21 cellular contexts compared by ENCODE assay signal in the genomic region with DNA sequence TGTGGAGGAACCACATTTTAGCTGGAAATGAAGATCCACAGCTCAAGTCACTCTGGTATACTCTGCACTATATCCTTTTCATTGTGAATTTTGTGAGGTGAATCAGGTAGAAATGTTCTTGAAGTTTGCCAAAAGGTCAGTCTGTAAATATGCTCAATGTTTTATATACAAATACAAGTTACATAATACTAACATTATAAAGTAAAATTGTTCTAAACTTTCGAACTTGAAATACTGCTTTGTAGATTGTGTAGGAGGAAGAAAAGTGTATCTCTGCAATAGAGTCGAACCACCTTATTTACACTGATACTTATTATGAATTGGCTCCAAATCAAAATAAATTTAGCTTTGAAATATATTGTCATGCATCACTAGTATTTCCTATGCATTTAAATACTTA. TPM values are rescaled to one million over a fixed set of nuclear protein-coding genes. Genes with fewer than 3 reads are reported as not detected.
"Had no signal": no experiment of that assay in that cellular context is flagged by ENCODE, and none has a peak within 500 bp of the region (broad histone marks: within the 10 kb centered on the region; RNA-seq: fewer than 3 reads in every experiment).

No MANE protein-coding gene starts in this region.

- ATAC-seq: Right ventricle myocardium inferior had no signal

- H3K9me3 ChIP-seq: Peyer's patch, SJCRH30 had no signal

- H2AFZ ChIP-seq: PC-9 had no signal

- H3K4me3 ChIP-seq: PC-9, Peyer's patch, SJCRH30, SK-N-MC had no signal

- H3K36me3 ChIP-seq: Peyer's patch had no signal

- H3K27ac ChIP-seq: PC-9, Peyer's patch, SJCRH30, SK-N-MC had no signal

- H3K4me2 ChIP-seq: PC-9 had no signal

- H3K27me3 ChIP-seq: Peyer's patch, SJCRH30 had no signal

- DNase-seq: Karpas-422, KG1, NCI-H1092, NCI-H1105 treated with DMSO at 0.1 percent for 48 hours, NCI-H1417 treated with DMSO at 0.1 percent for 48 hours, NCI-H146, NCI-H1694 treated with DMSO at 0.1 percent for 48 hours, NCI-H1930, NCI-H2081 treated with DMSO at 0.1 percent for 48 hours, NCI-H2171 treated with DMSO at 0.1 percent for 48 hours, NCI-H524, NCI-H526 treated with DMSO at 0.1 percent for 48 hours, NCI-H774, PC-9, Peyer's patch, SHP77 treated with DMSO at 0.1 percent for 48 hours, SJCRH30, T-helper 2 cell had no signal

RNA-seq across cellular contexts. Expression of gene COL28A1, which starts 38.0 kb away (rescaled TPM):
- total RNA-seq: T-helper 1 cell treated with Interleukin-12 subunit alpha and Interleukin-12 subunit beta and Interleukin-4 antibody, amounts not matched to agents 30 ng/mL and 1 ng/mL, for 36 hours had no signal
